Comparison of ENCODE assay signal across 9 cellular contexts in the genomic region with DNA sequence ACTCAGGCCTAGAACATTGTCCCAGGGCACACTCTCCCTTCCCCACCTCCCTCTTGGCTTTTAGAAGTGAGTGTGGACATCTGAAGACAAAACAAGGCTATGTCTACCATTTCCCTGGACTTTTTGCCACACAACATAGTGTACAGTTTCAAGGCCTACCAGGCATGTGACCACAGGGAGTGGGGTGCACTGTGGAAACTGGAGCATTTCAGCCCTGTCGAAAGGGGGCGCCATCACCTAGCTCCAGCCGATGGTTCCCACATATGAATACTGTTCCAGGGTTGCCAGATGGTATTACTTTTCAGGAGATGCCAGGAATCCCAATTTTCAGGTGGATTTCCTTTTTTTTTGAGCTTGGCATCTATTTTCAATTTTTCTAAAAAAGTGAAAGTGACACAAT.
DNase-seq lines count a peak whose midpoint lies in the region; ATAC-seq and TF ChIP-seq lines count a peak whose summit lies in the region.
"Had no signal": no experiment of that assay in that cellular context is flagged by ENCODE, and none has a peak within 500 bp of the region (broad histone marks: within the 10 kb centered on the region; RNA-seq: fewer than 3 reads in every experiment).

No MANE protein-coding gene starts in this region.

- H3K4me3 ChIP-seq in brain microvascular endothelial cell (ENCODE audit: low read depth, low read length), result no peak overlapping the region
- H3K4me3 ChIP-seq in mesendoderm (ENCODE audit: low read length), result no peak overlapping the region

- H3K27ac ChIP-seq in brain microvascular endothelial cell (no peak overlapping the region), mesendoderm (ENCODE audit: low read depth, low read length) (no peak overlapping the region)
- H3K27ac ChIP-seq: neutrophil had no signal

- no peak overlapping the region for H3K4me3 Mint-ChIP-seq in activated CD4-positive, alpha-beta T cell treated with anti-CD3 and anti-CD28 coated beads, Interleukin-2, amount 10 ng/mL, durations not matched to agents 24 days and 14 days

- H3K9me3 Mint-ChIP-seq in activated CD4-positive, alpha-beta T cell treated with anti-CD3 and anti-CD28 coated beads, Interleukin-2, amount 10 ng/mL, durations not matched to agents 24 days and 14 days, result no peaks in the 10 kb centered on the region

- no peak overlapping the region for H3K4me2 ChIP-seq in mesendoderm (ENCODE audit: low read length)

- no peaks in the 10 kb centered on the region for H3K36me3 ChIP-seq in brain microvascular endothelial cell (replicated peaks)
- H3K36me3 ChIP-seq in mesendoderm (ENCODE audit: control insufficient read depth, insufficient read depth, low read length), result no peaks in the 10 kb centered on the region
- H3K36me3 ChIP-seq: neutrophil had no signal

- peak; percentile 77 for TF ChIP-seq CTCF in brain microvascular endothelial cell (IDR thresholded peaks at IDR 0.05; ENCODE audit: low read depth, low read length, missing control alignments)

- H2AK5ac ChIP-seq in mesendoderm (ENCODE audit: low read length), result no peak overlapping the region

- H3K4me1 ChIP-seq in mesendoderm (ENCODE audit: control insufficient read depth, low read depth, low read length), result no peaks in the 10 kb centered on the region

- H3K79me1 ChIP-seq in mesendoderm (ENCODE audit: low read length), result no peaks in the 10 kb centered on the region

- no peak overlapping the region for H3K18ac ChIP-seq in mesendoderm (ENCODE audit: low read length)

- H4K8ac ChIP-seq in mesendoderm (ENCODE audit: low read depth, low read length), result no peak overlapping the region

- DNase-seq in activated CD4-positive, alpha-beta T cell treated with anti-CD3 and anti-CD28 coated beads, Interleukin-2, amount 10 ng/mL, durations not matched to agents 24 days and 14 days, result peak; percentile 65
- DNase-seq in activated CD4-positive, alpha-beta T cell treated with anti-CD3 and anti-CD28 coated beads, Interleukin-2, amount 50 U/mL, for 4 hours, result no peak
- DNase-seq in NAMALWA (ENCODE audit: low spot score) (peak; percentile 39), brain microvascular endothelial cell (peak; percentile 16), mesendoderm (peak; percentile 37), posterior vena cava (ENCODE audit: low spot score) (no peak)
- DNase-seq in stimulated activated naive CD4-positive, alpha-beta T cell treated with Interleukin-2 at 50 U/mL for 16 hours (lab: John Stamatoyannopoulos, UW), result no peak

- in situ Hi-C loops in brain microvascular endothelial cell (cut with HindIII; ENCODE audit: low pct_ligation_motif_present, low sequenced_read_pairs), result no loop called here

- no peaks in the 10 kb centered on the region for H3K4me1 Mint-ChIP-seq in activated CD4-positive, alpha-beta T cell treated with anti-CD3 and anti-CD28 coated beads, Interleukin-2, amount 10 ng/mL, durations not matched to agents 24 days and 14 days

- no peaks in the 10 kb centered on the region for H3K27me3 Mint-ChIP-seq in activated CD4-positive, alpha-beta T cell treated with anti-CD3 and anti-CD28 coated beads, Interleukin-2, amount 10 ng/mL, durations not matched to agents 24 days and 14 days

- H3K23ac ChIP-seq in mesendoderm (ENCODE audit: low read length), result no peak overlapping the region

- no peak overlapping the region for H2BK15ac ChIP-seq in mesendoderm (replicated peaks; ENCODE audit: low read depth)

- no peaks in the 10 kb centered on the region for H3K36me3 Mint-ChIP-seq in activated CD4-positive, alpha-beta T cell treated with anti-CD3 and anti-CD28 coated beads, Interleukin-2, amount 10 ng/mL, durations not matched to agents 24 days and 14 days (ENCODE audit: low read depth)

- no CpG with 5 or more reads among the region's 3 CpGs for WGBS in mesendoderm (ENCODE audit: extremely low coverage, insufficient coverage, low lambda C conversion rate)

- H4K5ac ChIP-seq in mesendoderm (ENCODE audit: low read length), result no peak overlapping the region

- no peak overlapping the region for H3K27ac Mint-ChIP-seq in activated CD4-positive, alpha-beta T cell treated with anti-CD3 and anti-CD28 coated beads, Interleukin-2, amount 10 ng/mL, durations not matched to agents 24 days and 14 days

- no peak overlapping the region for H2BK5ac ChIP-seq in mesendoderm (ENCODE audit: low read length)

- no peak overlapping the region for H3K56ac ChIP-seq in mesendoderm (ENCODE audit: low read length)

- no peak overlapping the region for H3K4ac ChIP-seq in mesendoderm (ENCODE audit: low read depth, low read length)

- no peak overlapping the region for H3K9ac ChIP-seq in mesendoderm (ENCODE audit: low read length)

- no peaks in the 10 kb centered on the region for H3K79me2 ChIP-seq in mesendoderm (ENCODE audit: control insufficient read depth, insufficient read depth, low read length)

- H2BK120ac ChIP-seq in mesendoderm (ENCODE audit: low read depth, low read length), result no peak overlapping the region

- ATAC-seq in GM21360 (IDR thresholded peaks at IDR 0.05; ENCODE audit: unreplicated experiment), result no peak

- intact Hi-C loops in activated CD4-positive, alpha-beta T cell treated with anti-CD3 and anti-CD28 coated beads, Interleukin-2, amount 10 ng/mL, durations not matched to agents 24 days and 14 days (cut with micrococcal nuclease), result no loop called here
- intact Hi-C loops in posterior vena cava (cut with DNase I), result no loop called here

- H3K27me3 ChIP-seq in brain microvascular endothelial cell (replicated peaks) (no peaks in the 10 kb centered on the region), mesendoderm (ENCODE audit: insufficient read depth, low read length, poor library complexity) (no peaks in the 10 kb centered on the region)
- H3K27me3 ChIP-seq: neutrophil had no signal

Comparison
In these comparisons a context has a peak if more than half of its experiments do, and no peak if none do; other contexts are left out.
1. DNase-seq: peak in activated CD4-positive, alpha-beta T cell treated with anti-CD3 and anti-CD28 coated beads, Interleukin-2, amount 10 ng/mL, durations not matched to agents 24 days and 14 days (single experiment), NAMALWA (single experiment), brain microvascular endothelial cell (single experiment) and mesendoderm (single experiment); none in activated CD4-positive, alpha-beta T cell treated with anti-CD3 and anti-CD28 coated beads, Interleukin-2, amount 50 U/mL, for 4 hours (0 of 2), stimulated activated naive CD4-positive, alpha-beta T cell treated with Interleukin-2 at 50 U/mL for 16 hours (single experiment) and posterior vena cava (single experiment).